ENCODE assay signal across 8 cellular contexts in genomic region chr5:82277613-82277986, GRCh38. TPM values are rescaled to one million over a fixed set of nuclear protein-coding genes. Genes with fewer than 3 reads are reported as not detected.
DNase-seq lines count a peak whose midpoint lies in the region; ATAC-seq and TF ChIP-seq lines count a peak whose summit lies in the region.

No MANE protein-coding gene starts in this region.

- peak overlapping the region; percentile 61 to 88 for H3K27ac ChIP-seq in testis

- peaks cover 5% of the 10 kb centered on the region for H3K36me3 ChIP-seq in kidney epithelial cell (ENCODE audit: control insufficient read depth, insufficient read depth, low read length)
- H3K36me3 ChIP-seq in testis (ENCODE audit: low read depth, missing control alignments) = no peaks in the 10 kb centered on the region

- H3K4me1 ChIP-seq in testis = peaks cover 6% of the 10 kb centered on the region

- H3K4me3 Mint-ChIP-seq in activated naive CD8-positive, alpha-beta T cell treated with anti-CD3 and anti-CD28 coated beads for 36 hours = peak overlapping the region; percentile 91

- TF ChIP-seq POLR2A in testis (IDR thresholded peaks at IDR 0.05) = no peak

- no peaks in the 10 kb centered on the region for H3K9me3 ChIP-seq in testis

- H3K27me3 Mint-ChIP-seq in activated naive CD8-positive, alpha-beta T cell treated with anti-CD3 and anti-CD28 coated beads for 36 hours = no peaks in the 10 kb centered on the region

- no peak for ATAC-seq in HG03139 (IDR thresholded peaks at IDR 0.05; ENCODE audit: unreplicated experiment)

- TF ChIP-seq CTCF in kidney epithelial cell (IDR thresholded peaks at IDR 0.05; ENCODE audit: insufficient read depth, low read length, poor library complexity, severe bottlenecking) (no peak), testis (IDR thresholded peaks at IDR 0.05) (no peak)

- H3K4me3 ChIP-seq in kidney epithelial cell (ENCODE audit: low read depth, low read length) (peak overlapping the region; percentile 86), testis (peak overlapping the region; percentile 80 to 97)

- H3K27ac Mint-ChIP-seq in activated naive CD8-positive, alpha-beta T cell treated with anti-CD3 and anti-CD28 coated beads for 36 hours = peak overlapping the region; percentile 99

- peak; percentile 11 to 32 for DNase-seq in stimulated activated CD4-positive, alpha-beta T cell treated with anti-CD3 and anti-CD28 coated beads, Interleukin-2, amount 100 ng/mL, for 24 hours
- no peak for DNase-seq in stimulated activated CD4-positive, alpha-beta T cell treated with anti-CD3 and anti-CD28 coated beads, Interleukin-2, amount 100 ng/mL, for 48 hours
- no peak for DNase-seq in activated naive CD8-positive, alpha-beta T cell treated with anti-CD3 and anti-CD28 coated beads for 36 hours
- DNase-seq in kidney epithelial cell (ENCODE audit: low read depth) (no peak), testis (no peak), iPS-NIHi7 (ENCODE audit: extremely low spot score) (no peak)
- DNase-seq in effector CD8-positive, alpha-beta T cell (lab: John Stamatoyannopoulos, UW) = no peak

- 1 to 2% methylated on average over 15 of the region's 15 CpGs for WGBS in testis, 2 donors

- peaks cover 36% of the 10 kb centered on the region for H3K4me1 Mint-ChIP-seq in activated naive CD8-positive, alpha-beta T cell treated with anti-CD3 and anti-CD28 coated beads for 36 hours

- intact Hi-C loops in testis (cut with DNase I; ENCODE audit: low total_unique reads) = no loop called here

- H3K27me3 ChIP-seq in kidney epithelial cell (ENCODE audit: control insufficient read depth, insufficient read depth, low read length) = no peaks in the 10 kb centered on the region
- H3K27me3 ChIP-seq in testis = no peaks in the 10 kb centered on the region

- peaks cover 2% of the 10 kb centered on the region for H3K9me3 Mint-ChIP-seq in activated naive CD8-positive, alpha-beta T cell treated with anti-CD3 and anti-CD28 coated beads for 36 hours

- peaks cover 75% of the 10 kb centered on the region for H3K36me3 Mint-ChIP-seq in activated naive CD8-positive, alpha-beta T cell treated with anti-CD3 and anti-CD28 coated beads for 36 hours

RNA-seq across cellular contexts. Expression of gene RPS23, which starts 0.6 kb away (rescaled TPM):
- 1,000 to 10,000 TPM; 2,622 to 2,635 TPM for total RNA-seq in activated naive CD8-positive, alpha-beta T cell treated with anti-CD3 and anti-CD28 coated beads for 36 hours
- 4,807 and 5,097 TPM in 2 replicates for total RNA-seq in kidney epithelial cell
- total RNA-seq in testis = 1,000 to 10,000 TPM in 1 of 2 donors, 100 to 1,000 TPM in 1; 777 to 1,231 TPM
- 1,262 TPM for polyA plus RNA-seq in testis (ENCODE audit: insufficient read depth, low read depth, low replicate concordance)

Comparison
In these comparisons a context has a peak if more than half of its experiments do, and no peak if none do; other contexts are left out.
1. DNase-seq: peak in stimulated activated CD4-positive, alpha-beta T cell treated with anti-CD3 and anti-CD28 coated beads, Interleukin-2, amount 100 ng/mL, for 24 hours (2 of 2); none in stimulated activated CD4-positive, alpha-beta T cell treated with anti-CD3 and anti-CD28 coated beads, Interleukin-2, amount 100 ng/mL, for 48 hours (0 of 2), activated naive CD8-positive, alpha-beta T cell treated with anti-CD3 and anti-CD28 coated beads for 36 hours (single experiment), kidney epithelial cell (single experiment), testis (single experiment), effector CD8-positive, alpha-beta T cell (single experiment) and iPS-NIHi7 (single experiment).